In genomic region chr12:73159952-73160351, GRCh38 we compare ENCODE assay signal across 20 cellular contexts.
DNase-seq lines count a peak whose midpoint lies in the region; ATAC-seq and TF ChIP-seq lines count a peak whose summit lies in the region.
"Had no signal": no experiment of that assay in that cellular context is flagged by ENCODE, and none has a peak within 500 bp of the region (broad histone marks: within the 10 kb centered on the region; RNA-seq: fewer than 3 reads in every experiment).

No MANE protein-coding gene starts in this region.

- no peak overlapping the region for H3K56ac ChIP-seq in mesendoderm (ENCODE audit: low read length)

- peak overlapping the region; percentile 25 for H2BK5ac ChIP-seq in mesendoderm (ENCODE audit: low read length)

- H2BK15ac ChIP-seq in mesendoderm (replicated peaks; ENCODE audit: low read depth), result no peak overlapping the region

- H3K27ac ChIP-seq in mesendoderm (ENCODE audit: low read depth, low read length) (no peak overlapping the region), thyroid gland (no peak overlapping the region)
- H3K27ac ChIP-seq: SJSA1 had no signal

- no peak overlapping the region for H3K4ac ChIP-seq in mesendoderm (ENCODE audit: low read depth, low read length)

- H3K36me3 ChIP-seq in mesendoderm (ENCODE audit: control insufficient read depth, insufficient read depth, low read length) (no peaks in the 10 kb centered on the region), thyroid gland (no peaks in the 10 kb centered on the region)
- H3K36me3 ChIP-seq: BE2C, SJSA1 had no signal

- H3K18ac ChIP-seq in mesendoderm (ENCODE audit: low read length), result no peak overlapping the region

- H3K79me2 ChIP-seq in mesendoderm (ENCODE audit: control insufficient read depth, insufficient read depth, low read length), result no peaks in the 10 kb centered on the region

- H3K4me2 ChIP-seq in mesendoderm (ENCODE audit: low read length), result no peak overlapping the region
- H3K4me2 ChIP-seq: GM23338 had no signal

- H3K9ac ChIP-seq in mesendoderm (ENCODE audit: low read length), result no peak overlapping the region

- no peaks in the 10 kb centered on the region for H3K27me3 ChIP-seq in mesendoderm (ENCODE audit: insufficient read depth, low read length, poor library complexity)
- no peaks in the 10 kb centered on the region for H3K27me3 ChIP-seq in thyroid gland
- H3K27me3 ChIP-seq: BE2C, SJSA1 had no signal

- H4K8ac ChIP-seq in mesendoderm (ENCODE audit: low read depth, low read length), result no peak overlapping the region

- TF ChIP-seq CTCF in thyroid gland (IDR thresholded peaks at IDR 0.05), result no peak

- H3K23ac ChIP-seq in mesendoderm (ENCODE audit: low read length), result no peak overlapping the region

- H3K4me3 ChIP-seq in mesendoderm (ENCODE audit: low read length), result no peak overlapping the region
- no peak overlapping the region for H3K4me3 ChIP-seq in thyroid gland (replicated peaks in 1 of 3)
- H3K4me3 ChIP-seq: GM12878, GM23338, SJSA1 had no signal

- ATAC-seq in GM18873 (IDR thresholded peaks at IDR 0.05; ENCODE audit: low FRiP score, unreplicated experiment) (no peak), GM21825 (IDR thresholded peaks at IDR 0.05; ENCODE audit: unreplicated experiment) (no peak)
- ATAC-seq: GM12878, GM23338, Right ventricle myocardium inferior had no signal

- no peaks in the 10 kb centered on the region for H3K9me3 ChIP-seq in thyroid gland
- H3K9me3 ChIP-seq: BE2C, SJSA1 had no signal

- H2AK5ac ChIP-seq in mesendoderm (ENCODE audit: low read length), result no peak overlapping the region

- H3K4me1 ChIP-seq in mesendoderm (ENCODE audit: control insufficient read depth, low read depth, low read length) (no peaks in the 10 kb centered on the region), thyroid gland (no peaks in the 10 kb centered on the region)
- H3K4me1 ChIP-seq: BE2C, SJSA1 had no signal

- DNase-seq in DMS53 treated with DMSO at 0.1 percent for 48 hours (lab: John Stamatoyannopoulos, UW; ENCODE audit: unreplicated experiment) (peak; percentile 33), HT1080 (ENCODE audit: low read depth) (peak; percentile 43), SW480 (ENCODE audit: low spot score) (peak; percentile 37), mesendoderm (no peak), thyroid gland (no peak), T-helper 1 cell (no peak)
- DNase-seq: BE2C, DMS79 treated with DMSO at 0.1 percent for 48 hours, NCI-H1694, NCI-H2081, NCI-H2171, NCI-H345, NCI-H524, NCI-H774 had no signal

- intact Hi-C loops in thyroid gland (cut with DNase I), result no loop called here

- TF ChIP-seq POLR2A in thyroid gland (IDR thresholded peaks at IDR 0.05), result no peak

- no peak overlapping the region for H2BK120ac ChIP-seq in mesendoderm (ENCODE audit: low read depth, low read length)

- H3K79me1 ChIP-seq in mesendoderm (ENCODE audit: low read length), result no peaks in the 10 kb centered on the region

- no peak overlapping the region for H4K5ac ChIP-seq in mesendoderm (ENCODE audit: low read length)

Comparison
In these comparisons a context has a peak if more than half of its experiments do, and no peak if none do; other contexts are left out.
1. DNase-seq: peak in DMS53 treated with DMSO at 0.1 percent for 48 hours (single experiment), HT1080 (single experiment) and SW480 (single experiment); none in mesendoderm (single experiment), thyroid gland (0 of 2) and T-helper 1 cell (0 of 5).